8 cellular contexts compared by ENCODE assay signal in the genomic region with DNA sequence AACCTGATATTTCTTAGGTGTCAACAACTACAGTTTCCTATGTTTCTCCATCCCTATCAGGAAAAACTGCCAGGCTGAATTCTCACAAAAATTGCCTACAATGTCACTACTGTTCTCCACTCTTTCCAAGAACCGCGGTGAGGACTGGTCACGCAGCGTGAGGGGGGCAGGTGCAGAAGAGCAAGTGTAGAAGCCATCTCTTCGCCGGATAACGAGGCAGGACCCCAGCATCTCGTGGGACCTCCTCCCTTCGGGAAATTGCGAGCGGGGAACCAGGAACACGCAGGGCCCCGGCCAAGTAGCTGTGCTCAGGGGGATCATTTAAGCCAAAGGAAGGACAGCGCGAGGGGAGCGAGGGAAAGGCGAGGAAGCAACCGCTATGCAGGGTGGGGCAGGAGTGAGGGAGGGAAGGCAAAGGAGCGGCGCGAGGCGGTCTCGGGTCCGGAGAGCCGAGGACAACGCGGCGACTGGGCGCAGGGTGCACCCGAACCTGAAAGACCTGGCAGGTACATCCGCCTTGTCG. TPM values are rescaled to one million over a fixed set of nuclear protein-coding genes. Genes with fewer than 3 reads are reported as not detected.
DNase-seq lines count a peak whose midpoint lies in the region; ATAC-seq, FAIRE-seq and TF ChIP-seq lines count a peak whose summit lies in the region.

No MANE protein-coding gene starts in this region.

- H3K9me3 ChIP-seq in GM12878 (replicated peaks; ENCODE audit: control insufficient read depth, insufficient read depth, low read length), result no peaks in the 10 kb centered on the region

- H3K9ac ChIP-seq in GM12878 (ENCODE audit: control insufficient read depth, insufficient read depth, low read length), result peak overlapping the region; percentile 84

- H3K27ac Mint-ChIP-seq in activated CD4-positive, alpha-beta T cell treated with anti-CD3 and anti-CD28 coated beads for 36 hours, result peak overlapping the region; percentile 91

- peaks cover 12% of the 10 kb centered on the region for H3K36me3 Mint-ChIP-seq in activated CD4-positive, alpha-beta T cell treated with anti-CD3 and anti-CD28 coated beads for 36 hours (ENCODE audit: low read depth)

- WGBS in GM12878 (ENCODE audit: insufficient coverage, insufficient replicate concordance, low lambda C conversion rate, missing lambda C conversion rate), result 2% methylated on average over 25 of the region's 32 CpGs

- H3K79me2 ChIP-seq in GM12878 (ENCODE audit: control insufficient read depth, insufficient read depth, low read length), result peaks cover 36% of the 10 kb centered on the region

- no peaks in the 10 kb centered on the region for H3K27me3 ChIP-seq in GM12878 (replicated peaks in 1 of 2; ENCODE audit: control insufficient read depth in 2 of 2, insufficient read depth in 2 of 2, low read length in 1 of 2)

- TF ChIP-seq CTCF in HFF-Myc (IDR thresholded peaks at IDR 0.05; ENCODE audit: low read depth, low read length, missing control alignments) (no peak), NB4 (IDR thresholded peaks at IDR 0.05; ENCODE audit: low read depth, low read length) (no peak), GM12878 (IDR thresholded peaks at IDR 0.05 in 2 of 3, conservative IDR thresholded peaks at IDR 0.05 in 1 of 3; ENCODE audit: control insufficient read depth in 2 of 3, extremely low read depth in 1 of 3, insufficient read depth in 1 of 3, low read depth in 3 of 3, low read length in 3 of 3) (no peak)

- peaks cover 55% of the 10 kb centered on the region for H3K4me1 Mint-ChIP-seq in activated CD4-positive, alpha-beta T cell treated with anti-CD3 and anti-CD28 coated beads for 36 hours

- FAIRE-seq in GM12878 (lab: Jason Lieb, UNC) (no peak), GM19239 (lab: Jason Lieb, UNC) (no peak)

- ATAC-seq in activated CD4-positive, alpha-beta T cell treated with anti-CD3 and anti-CD28 coated beads for 36 hours, result peak; percentile 13
- ATAC-seq in GM12878, result peak; percentile 54

- H3K4me2 ChIP-seq in GM12878 (ENCODE audit: control insufficient read depth, insufficient read depth), result peak overlapping the region; percentile 79

- in situ Hi-C loops in GM12878 (cut with MboI), result loop anchor here (5.0 kb wide), 2 partner anchors 70 to 185 kb away; no protein-coding TSS in a partner anchor

- TF ChIP-seq EP300 in GM12878 (IDR thresholded peaks at IDR 0.05; ENCODE audit: borderline replicate concordance in 1 of 2, control insufficient read depth in 1 of 2, low read depth in 2 of 2, low read length in 2 of 2), result no peak

- H3K4me1 ChIP-seq in GM12878 (ENCODE audit: control insufficient read depth, insufficient read depth, low read length), result peaks cover 7% of the 10 kb centered on the region; the same call in 1 of the 2 replicates

- CTCF ChIA-PET in activated CD4-positive, alpha-beta T cell treated with anti-CD3 and anti-CD28 coated beads for 36 hours (lab: Charles Lee), result interaction anchor here (0.7 kb wide), 1 partner anchor 39 kb away, joined by 3 read pairs; no protein-coding TSS in a partner anchor
- CTCF ChIA-PET in GM12878 (lab: Yijun Ruan, JAX), result interaction anchor here (13.8 kb wide), 1 partner anchor 68 kb away, joined by 244 read pairs; a partner anchor contains a TSS

- POLR2A ChIA-PET in activated CD4-positive, alpha-beta T cell treated with anti-CD3 and anti-CD28 coated beads for 36 hours (lab: Charles Lee), result no interaction called here
- POLR2A ChIA-PET in GM12878 (lab: Charles Lee), result no interaction called here

- no peaks in the 10 kb centered on the region for H3K27me3 Mint-ChIP-seq in activated CD4-positive, alpha-beta T cell treated with anti-CD3 and anti-CD28 coated beads for 36 hours

- H3K36me3 ChIP-seq in GM12878 (ENCODE audit: control insufficient read depth in 2 of 2, insufficient read depth in 2 of 2, low read length in 1 of 2), result no peaks in the 10 kb centered on the region; a peak in 1 of 4 replicates

- H4K20me1 ChIP-seq in GM12878 (ENCODE audit: control insufficient read depth, insufficient read depth), result no peaks in the 10 kb centered on the region

- intact Hi-C loops in activated CD4-positive, alpha-beta T cell treated with anti-CD3 and anti-CD28 coated beads for 36 hours (cut with DNase I, micrococcal nuclease), result loop anchor here (1.0 to 10.0 kb wide), 17 partner anchors 43 to 1640 kb away; a partner anchor contains a TSS
- intact Hi-C loops in GM12878 (cut with micrococcal nuclease; ENCODE audit: unreplicated experiment), result no loop called here

- no peak for TF ChIP-seq POLR2A in NB4 (IDR thresholded peaks at IDR 0.05; ENCODE audit: extremely low read depth, insufficient read length)
- no peak for TF ChIP-seq POLR2A in GM12878 (IDR thresholded peaks at IDR 0.05; ENCODE audit: low read depth, low read length)

- peak overlapping the region; percentile 39 for H2AFZ ChIP-seq in GM12878 (ENCODE audit: control insufficient read depth, low read depth, low read length)

- H3K4me3 ChIP-seq in HFF-Myc (replicated peaks; ENCODE audit: low read depth, low read length) (peak overlapping the region; percentile 86), NB4 (ENCODE audit: low read depth, low read length) (peak overlapping the region; percentile 88), GM12878 (peak overlapping the region; percentile 87)

- TF ChIP-seq RAD21 in GM12878 (IDR thresholded peaks at IDR 0.05; ENCODE audit: insufficient read depth, low read depth, low read length), result no peak

- RAD21 ChIA-PET in GM12878 (lab: Charles Lee; ENCODE audit: unreplicated experiment), result interaction anchor here (1.3 kb wide), 1 partner anchor 63 kb away, joined by 3 read pairs; no protein-coding TSS in a partner anchor

- peak overlapping the region; percentile 97 for H3K4me3 Mint-ChIP-seq in activated CD4-positive, alpha-beta T cell treated with anti-CD3 and anti-CD28 coated beads for 36 hours

- SMC1A ChIA-PET in GM12878 (lab: Charles Lee; ENCODE audit: uncharacterized antibody, unreplicated experiment), result interaction anchor here (0.6 to 1.6 kb wide), 2 partner anchors 66 to 1264 kb away, joined by 3 read pairs; a partner anchor contains a TSS

- BruUV-seq in GM12878 (replicated peaks; lab: Mats Ljungman, UMichigan), result no TSS peak

- no peaks in the 10 kb centered on the region for H3K9me3 Mint-ChIP-seq in activated CD4-positive, alpha-beta T cell treated with anti-CD3 and anti-CD28 coated beads for 36 hours (ENCODE audit: low read depth)

- H3K27ac ChIP-seq in GM12878 (ENCODE audit: control insufficient read depth, insufficient read depth) (peak overlapping the region; percentile 77), substantia nigra (ENCODE audit: low read depth, low read length, poor library complexity, severe bottlenecking) (peak overlapping the region; percentile 91)

- peak; percentile 42 for DNase-seq in activated CD4-positive, alpha-beta T cell treated with anti-CD3 and anti-CD28 coated beads for 36 hours
- no peak for DNase-seq in activated CD4-positive, alpha-beta T cell treated with anti-CD3 and anti-CD28 coated beads for 1 hour
- no peak for DNase-seq in HFF-Myc (ENCODE audit: extremely low read depth, low read depth)
- peak; percentile 50 for DNase-seq in NB4 (ENCODE audit: low read depth)
- no peak for DNase-seq in GM12878 (ENCODE audit: low read depth, low spot score)
- DNase-seq in kidney glomerular epithelial cell (lab: John Stamatoyannopoulos, UW), result peak; percentile 14
- peak in 2 of 49 donors; percentile 63 to 67 for DNase-seq in substantia nigra (lab: John Stamatoyannopoulos, UW)
- no peak for DNase-seq in GM19239 (ENCODE audit: insufficient read length, low spot score)

RNA-seq across cellular contexts. Expression of a gene that starts 0.6 kb away (rescaled TPM):
- total RNA-seq in activated CD4-positive, alpha-beta T cell treated with anti-CD3 and anti-CD28 coated beads for 36 hours, result 10 to 100 TPM; 26.8 to 34.0 TPM
- 23.9 and 29.1 TPM in 2 replicates for total RNA-seq in GM12878 (2013; cell fraction: nucleolus; rRNA removed)
- 32.5 and 34.7 TPM in 2 replicates for total RNA-seq in GM12878 (2014; rRNA removed)
- 29.3 and 31.2 TPM in 2 replicates for total RNA-seq in GM12878 (2014; rRNA removed; fragmentation: Illumina TruSeq; extraction: Trizol)
- total RNA-seq in GM12878 (2021), result 31.7 and 32.9 TPM in 2 replicates
- 13.2 TPM for polyA plus RNA-seq in GM12878 (2011; ENCODE audit: low read depth)
- polyA plus RNA-seq in GM12878 (2011; rRNA removed), result 33.6 and 34.9 TPM in 2 replicates
- 31.5 and 35.7 TPM in 2 replicates for polyA plus RNA-seq in GM12878 (2011; cell fraction: cytosol; rRNA removed)
- 29.7 and 34.5 TPM in 2 replicates for polyA plus RNA-seq in GM12878 (2011; cell fraction: nucleus; rRNA removed)
- polyA plus RNA-seq in GM12878 (2012), result 20.4 and 24.0 TPM in 2 replicates
- 28.0 and 30.5 TPM in 2 replicates for polyA plus RNA-seq in GM12878 (2014; fragmentation: Illumina TruSeq; extraction: Trizol)
- polyA plus RNA-seq in GM12878 (2014; fragmentation: Nextera tagmentation; extraction: Ambion mirVana), result 10 to 100 TPM; 12.1 to 22.3 TPM
- 38.4 and 38.7 TPM in 2 replicates for polyA plus RNA-seq in GM12878 (2014; rRNA removed)
- polyA plus RNA-seq in GM12878 (2016; fragmentation: Nextera tagmentation; extraction: Ambion mirVana), result 10 to 100 TPM; 56.6 to 60.2 TPM
- polyA minus RNA-seq in GM12878 (2011; rRNA and poly(A)+ RNA removed), result 13.4 and 15.9 TPM in 2 replicates
- 6.8 and 7.4 TPM in 2 replicates for polyA minus RNA-seq in GM12878 (2011; cell fraction: cytosol; rRNA and poly(A)+ RNA removed)
- polyA minus RNA-seq in GM12878 (2011; cell fraction: nucleus; rRNA and poly(A)+ RNA removed), result 7.0 and 8.7 TPM in 2 replicates

RNA-seq across cellular contexts. Expression of a gene that starts 42.9 kb away (rescaled TPM):
- total RNA-seq in activated CD4-positive, alpha-beta T cell treated with anti-CD3 and anti-CD28 coated beads for 36 hours, result 10 to 100 TPM; 10.7 to 14.0 TPM
- total RNA-seq in GM12878 (2013; cell fraction: nucleolus; rRNA removed), result not detected in 2 replicates
- total RNA-seq in GM12878 (2014; rRNA removed) (not detected in 2 replicates), GM12878 (2014; rRNA removed; fragmentation: Illumina TruSeq; extraction: Trizol) (not detected in 2 replicates), GM12878 (2021) (not detected in 2 replicates)
- not detected for polyA plus RNA-seq in GM12878 (2011; ENCODE audit: low read depth)
- polyA plus RNA-seq in GM12878 (2011; rRNA removed) (0.32 and 0.69 TPM in 2 replicates), GM12878 (2014; fragmentation: Illumina TruSeq; extraction: Trizol) (not detected in 2 replicates), GM12878 (2014; fragmentation: Nextera tagmentation; extraction: Ambion mirVana) (not detected), GM12878 (2014; rRNA removed) (not detected in 2 replicates), GM12878 (2016; fragmentation: Nextera tagmentation; extraction: Ambion mirVana) (not detected)
- 0.57 and 0.96 TPM in 2 replicates for polyA plus RNA-seq in GM12878 (2011; cell fraction: cytosol; rRNA removed)
- polyA plus RNA-seq in GM12878 (2011; cell fraction: nucleus; rRNA removed), result 0.20 and 0.43 TPM in 2 replicates
- 0.34 TPM in 1 of 2 replicates, not detected in the other for polyA plus RNA-seq in GM12878 (2012)
- polyA minus RNA-seq in GM12878 (2011; rRNA and poly(A)+ RNA removed), result 0.62 TPM in 1 of 2 replicates, not detected in the other
- not detected in 2 replicates for polyA minus RNA-seq in GM12878 (2011; cell fraction: cytosol; rRNA and poly(A)+ RNA removed)
- polyA minus RNA-seq in GM12878 (2011; cell fraction: nucleus; rRNA and poly(A)+ RNA removed), result not detected in 2 replicates

Comparison
In these comparisons a context has a peak if more than half of its experiments do, and no peak if none do; other contexts are left out.
1. DNase-seq: peak in activated CD4-positive, alpha-beta T cell treated with anti-CD3 and anti-CD28 coated beads for 36 hours (single experiment), NB4 (single experiment) and kidney glomerular epithelial cell (single experiment); none in activated CD4-positive, alpha-beta T cell treated with anti-CD3 and anti-CD28 coated beads for 1 hour (single experiment), HFF-Myc (single experiment), GM12878 (single experiment) and GM19239 (single experiment).
2. RNA of a gene that starts 42.9 kb away (total RNA-seq): 10.7 to 14.0 TPM in activated CD4-positive, alpha-beta T cell treated with anti-CD3 and anti-CD28 coated beads for 36 hours; not detected in GM12878; every median in the first group is over 10 times any median in the second.
3. Peak in every context shown above with its lines, with median percentiles within 50 percentile points of each other: H3K4me3 ChIP-seq.